ENCODE assay signal across 28 cellular contexts in genomic region chr1:105686026-105686425, GRCh38.
"Had no signal": no experiment of that assay in that cellular context is flagged by ENCODE, and none has a peak within 500 bp of the region (broad histone marks: within the 10 kb centered on the region; RNA-seq: fewer than 3 reads in every experiment).

No MANE protein-coding gene starts in this region.

- H3K4me1 ChIP-seq: adrenal gland, body of pancreas, breast epithelium had no signal

- H3K36me3 Mint-ChIP-seq: activated naive CD8-positive, alpha-beta T cell treated with anti-CD3 and anti-CD28 coated beads, Interleukin-2, amount 10 ng/mL, durations not matched to agents 7 days and 5 days had no signal

- H3K4me3 Mint-ChIP-seq: activated CD4-positive, alpha-beta T cell treated with anti-CD3 and anti-CD28 coated beads for 36 hours; activated CD4-positive, alpha-beta T cell treated with anti-CD3 and anti-CD28 coated beads, Interleukin-2, amount 10 ng/mL, durations not matched to agents 7 days and 5 days; activated naive CD8-positive, alpha-beta T cell treated with anti-CD3 and anti-CD28 coated beads, Interleukin-2, amount 10 ng/mL, durations not matched to agents 7 days and 5 days; activated T-cell treated with anti-CD3 and anti-CD28 coated beads, Interleukin-2, amount 50 U/mL, for 4 hours; activated T-helper 1 cell treated with anti-CD3 and anti-CD28 coated beads, Interleukin-12 subunit alpha, Interleukin-12 subunit beta, Interleukin-2, Interleukin-4 antibody, amounts not matched to agents 30 ng/mL and 10 ng/mL and 1 ng/mL, durations not matched to agents 14 hours and 24 hours and 36 hours; T-helper 1 cell treated with Interleukin-12 subunit alpha and Interleukin-12 subunit beta and Interleukin-4 antibody, amounts not matched to agents 30 μg/mL and 1 μg/mL, for 36 hours; T-helper 2 cell treated with Interferon-gamma antibody and Interleukin-4, amounts not matched to agents 5 μg/mL and 100 μg/mL, for 36 hours had no signal

- ATAC-seq: activated CD4-positive, alpha-beta T cell treated with anti-CD3 and anti-CD28 coated beads for 36 hours; activated T-cell treated with anti-CD3 and anti-CD28 coated beads, Interleukin-2, amount 50 U/mL, for 4 hours; body of pancreas; K562 had no signal

- H3K4me3 ChIP-seq: adrenal gland, body of pancreas, breast epithelium, K562 had no signal

- H3K4me1 Mint-ChIP-seq: activated CD4-positive, alpha-beta T cell treated with anti-CD3 and anti-CD28 coated beads for 36 hours; activated CD4-positive, alpha-beta T cell treated with anti-CD3 and anti-CD28 coated beads, Interleukin-2, amount 10 ng/mL, durations not matched to agents 7 days and 5 days; activated naive CD8-positive, alpha-beta T cell treated with anti-CD3 and anti-CD28 coated beads, Interleukin-2, amount 10 ng/mL, durations not matched to agents 7 days and 5 days had no signal

- H3K27me3 ChIP-seq: adrenal gland, body of pancreas, breast epithelium had no signal

- H3K27ac ChIP-seq: adrenal gland, body of pancreas, breast epithelium had no signal

- H3K9me3 ChIP-seq: adrenal gland, body of pancreas had no signal

- FAIRE-seq: astrocyte, K562, TTC549 had no signal

- DNase-seq: activated CD4-positive, alpha-beta T cell treated with anti-CD3 and anti-CD28 coated beads for 36 hours; activated CD4-positive, alpha-beta T cell treated with anti-CD3 and anti-CD28 coated beads, Interleukin-2, amount 10 ng/mL, durations not matched to agents 7 days and 5 days; activated CD4-positive, alpha-beta T cell treated with anti-CD3 and anti-CD28 coated beads, Interleukin-2, amount 50 U/mL, for 48 hours; activated CD8-positive, alpha-beta memory T cell treated with anti-CD3 and anti-CD28 coated beads, Interleukin-2, amount 50 U/mL, for 4 hours; activated naive CD4-positive, alpha-beta T cell treated with anti-CD3 and anti-CD28 coated beads, Interleukin-2, amount 50 U/mL, for 16 hours; activated naive CD8-positive, alpha-beta T cell treated with anti-CD3 and anti-CD28 coated beads, Interleukin-2, amount 10 ng/mL, durations not matched to agents 7 days and 5 days; activated T-cell treated with anti-CD3 and anti-CD28 coated beads for 4 hours; activated T-cell treated with anti-CD3 and anti-CD28 coated beads, Interleukin-2, amount 50 U/mL, for 4 hours; adrenal gland; body of pancreas; IMR-90; NCI-H1092 treated with DMSO at 0.1 percent for 48 hours; NCI-H1417; NCI-H146; NCI-H187; NCI-H2081; NCI-H226; NCI-H446 treated with DMSO at 0.1 percent for 48 hours; NCI-H524; OCI-M1; Right ventricle myocardium superior had no signal

- H3K27me3 Mint-ChIP-seq: activated CD4-positive, alpha-beta T cell treated with anti-CD3 and anti-CD28 coated beads for 36 hours; activated CD4-positive, alpha-beta T cell treated with anti-CD3 and anti-CD28 coated beads, Interleukin-2, amount 10 ng/mL, durations not matched to agents 7 days and 5 days; activated naive CD8-positive, alpha-beta T cell treated with anti-CD3 and anti-CD28 coated beads, Interleukin-2, amount 10 ng/mL, durations not matched to agents 7 days and 5 days had no signal

- H3K36me3 ChIP-seq: adrenal gland, breast epithelium had no signal

- H3K27ac Mint-ChIP-seq: activated CD4-positive, alpha-beta T cell treated with anti-CD3 and anti-CD28 coated beads for 36 hours; activated CD4-positive, alpha-beta T cell treated with anti-CD3 and anti-CD28 coated beads, Interleukin-2, amount 10 ng/mL, durations not matched to agents 7 days and 5 days; activated naive CD8-positive, alpha-beta T cell treated with anti-CD3 and anti-CD28 coated beads, Interleukin-2, amount 10 ng/mL, durations not matched to agents 7 days and 5 days; activated T-helper 1 cell treated with anti-CD3 and anti-CD28 coated beads, Interleukin-12 subunit alpha, Interleukin-12 subunit beta, Interleukin-2, Interleukin-4 antibody, amounts not matched to agents 30 ng/mL and 10 ng/mL and 1 ng/mL, durations not matched to agents 14 hours and 24 hours and 36 hours; T-helper 1 cell treated with Interleukin-12 subunit alpha and Interleukin-12 subunit beta and Interleukin-4 antibody, amounts not matched to agents 30 μg/mL and 1 μg/mL, for 36 hours; T-helper 2 cell treated with Interferon-gamma antibody and Interleukin-4, amounts not matched to agents 5 μg/mL and 100 μg/mL, for 36 hours had no signal
